ENCODE assay signal across 9 cellular contexts in genomic region chr9:70113403-70114022, GRCh38.
A peak's percentile ranks its signal among the peaks of the same experiment; 100 is the strongest.
DNase-seq lines count a peak whose midpoint lies in the region; ATAC-seq and TF ChIP-seq lines count a peak whose summit lies in the region.
"Had no signal": no experiment of that assay in that cellular context is flagged by ENCODE, and none has a peak within 500 bp of the region (broad histone marks: within the 10 kb centered on the region; RNA-seq: fewer than 3 reads in every experiment).

No MANE protein-coding gene starts in this region.

- H3K79me2 ChIP-seq in parathyroid adenoma: no peaks in the 10 kb centered on the region

- ATAC-seq in GM21825 (IDR thresholded peaks at IDR 0.05; ENCODE audit: unreplicated experiment): peak; percentile 49
- ATAC-seq: activated naive CD4-positive, alpha-beta T cell treated with anti-CD3 and anti-CD28 coated beads, Interleukin-2, amount 50 U/mL, for 72 hours had no signal

- no peak overlapping the region for H3K4me2 ChIP-seq in parathyroid adenoma (ENCODE audit: low read length)

- H3K9ac ChIP-seq in parathyroid adenoma: no peak overlapping the region

- peak overlapping the region; percentile 14; the same call in 1 of the 2 replicates for H3K27ac ChIP-seq in VCaP
- no peak overlapping the region for H3K27ac ChIP-seq in parathyroid adenoma

- H3K36me3 ChIP-seq in parathyroid adenoma (ENCODE audit: control insufficient read depth, insufficient read depth, low read length): no peaks in the 10 kb centered on the region

- no peaks in the 10 kb centered on the region for H3K9me3 ChIP-seq in parathyroid adenoma (ENCODE audit: control insufficient read depth, low read length)

- peak; percentile 84 for TF ChIP-seq CTCF in VCaP (conservative IDR thresholded peaks at IDR 0.05)
- peak; percentile 41 for TF ChIP-seq CTCF in parathyroid adenoma (IDR thresholded peaks at IDR 0.05)

- no peaks in the 10 kb centered on the region for H3K4me1 ChIP-seq in parathyroid adenoma

- DNase-seq in NCI-H524 (lab: John Stamatoyannopoulos, UW) (peak; percentile 18 to 23), NCI-H524 treated with DMSO at 0.1 percent for 48 hours (lab: John Stamatoyannopoulos, UW) (no peak), NAMALWA (ENCODE audit: low spot score) (peak; percentile 61), foreskin melanocyte (peak; percentile 42)
- DNase-seq in activated CD4-positive, CD25-positive, alpha-beta regulatory T cell treated with anti-CD3 and anti-CD28 coated beads, Interleukin-2, amount 50 U/mL, for 72 hours: no peak

- no peak overlapping the region for H2AFZ ChIP-seq in parathyroid adenoma

- no peak overlapping the region for H3K4me3 ChIP-seq in parathyroid adenoma (ENCODE audit: low read depth, low read length)

- H3K27me3 ChIP-seq in parathyroid adenoma (ENCODE audit: control insufficient read depth, insufficient read depth, low read length): no peaks in the 10 kb centered on the region

Comparison
In these comparisons a context has a peak if more than half of its experiments do, and no peak if none do; other contexts are left out.
1. DNase-seq: peak in NCI-H524 (2 of 2), NAMALWA (single experiment) and foreskin melanocyte (single experiment); none in NCI-H524 treated with DMSO at 0.1 percent for 48 hours (single experiment) and activated CD4-positive, CD25-positive, alpha-beta regulatory T cell treated with anti-CD3 and anti-CD28 coated beads, Interleukin-2, amount 50 U/mL, for 72 hours (single experiment).